1 cellular context compared by ENCODE assay signal in the genomic region with DNA sequence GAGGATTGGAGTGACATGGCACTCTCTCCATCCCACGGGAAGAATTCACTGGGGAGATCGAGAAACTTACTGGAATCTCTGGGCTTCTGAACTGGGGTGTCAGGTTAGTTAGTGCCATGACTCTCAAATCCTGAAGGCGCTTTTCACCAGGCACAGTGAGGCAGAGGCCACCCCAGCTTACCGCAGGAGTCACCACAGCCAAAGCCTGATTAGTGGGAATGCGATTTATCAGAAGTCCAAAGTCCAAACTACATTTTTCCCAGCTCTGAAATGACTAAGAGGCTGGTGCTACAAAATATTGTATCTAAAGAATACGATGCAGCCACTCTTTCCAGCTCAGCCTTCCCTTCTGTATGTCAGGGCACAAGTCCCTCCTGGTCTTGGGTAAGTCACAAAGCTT.
TF ChIP-seq lines count a peak whose summit lies in the region.

No MANE protein-coding gene starts in this region.

TF ChIP-seq in liver, 16 proteins besides CTCF, POLR2A, EP300 and RAD21 (continued from another document):
- TF ChIP-seq RXRA (IDR thresholded peaks at IDR 0.05) (no peak), TAF1 (conservative IDR thresholded peaks at IDR 0.05) (no peak), GABPA (IDR thresholded peaks at IDR 0.05 in 1 of 2, conservative IDR thresholded peaks at IDR 0.05 in 1 of 2) (no peak), NR2F2 (IDR thresholded peaks at IDR 0.05) (no peak), YY1 (IDR thresholded peaks at IDR 0.05) (no peak), EGR1 (IDR thresholded peaks at IDR 0.05; ENCODE audit: low read depth in 2 of 2) (no peak)
